Comparison of ENCODE assay signal across 23 cellular contexts in genomic region chr1:92970990-92971689, GRCh38.
"Had no signal": no experiment of that assay in that cellular context is flagged by ENCODE, and none has a peak within 500 bp of the region (broad histone marks: within the 10 kb centered on the region; RNA-seq: fewer than 3 reads in every experiment).

No MANE protein-coding gene starts in this region.

- H3K4me1 ChIP-seq: body of pancreas, prostate gland, right lobe of liver had no signal

- ATAC-seq: activated T-cell treated with anti-CD3 and anti-CD28 coated beads, Interleukin-2, amount 50 U/mL, for 4 hours; body of pancreas; foreskin keratinocyte; left colon; right lobe of liver; upper lobe of right lung had no signal

- DNase-seq: activated CD4-positive, alpha-beta memory T cell treated with anti-CD3 and anti-CD28 coated beads for 36 hours; activated CD4-positive, alpha-beta T cell treated with anti-CD3 and anti-CD28 coated beads for 1 hour; activated gamma-delta T cell treated with Interleukin-2 at 50 U/mL for 16 hours; activated T-cell treated with anti-CD3 and anti-CD28 coated beads, Interleukin-2, amount 50 U/mL, for 4 hours; amniotic stem cell; body of pancreas; effector CD4-positive, alpha-beta T cell; foreskin keratinocyte; left colon; midbrain; right lobe of liver; stimulated activated CD4-positive, alpha-beta T cell treated with anti-CD3 and anti-CD28 coated beads, Interleukin-4, amount 100 ng/mL, for 4 hours; stimulated activated CD8-positive, alpha-beta memory T cell treated with anti-CD3 and anti-CD28 coated beads, Interleukin-4, amount 100 ng/mL, for 48 hours; stomach; SW 1271; upper lobe of right lung had no signal

- H3K36me3 ChIP-seq: prostate gland, right lobe of liver, stomach, thoracic aorta, upper lobe of right lung had no signal

- H3K27ac Mint-ChIP-seq: activated naive CD8-positive, alpha-beta T cell had no signal

- H3K4me3 ChIP-seq: body of pancreas, coronary artery, prostate gland, right lobe of liver, smooth muscle cell, stomach, thoracic aorta, upper lobe of right lung had no signal

- H3K9me3 Mint-ChIP-seq: activated CD4-positive, alpha-beta memory T cell treated with anti-CD3 and anti-CD28 coated beads for 36 hours; activated T-cell treated with anti-CD3 and anti-CD28 coated beads, Interleukin-2, amount 50 U/mL, for 4 hours; central memory CD8-positive, alpha-beta T cell; neural crest cell had no signal

- H3K27me3 Mint-ChIP-seq: activated CD4-positive, alpha-beta memory T cell treated with anti-CD3 and anti-CD28 coated beads for 36 hours; activated naive CD8-positive, alpha-beta T cell; central memory CD8-positive, alpha-beta T cell had no signal

- H3K9me3 ChIP-seq: body of pancreas, prostate gland, right lobe of liver, stomach, thoracic aorta, upper lobe of right lung had no signal

- H3K4me3 Mint-ChIP-seq: activated CD4-positive, alpha-beta memory T cell treated with anti-CD3 and anti-CD28 coated beads for 36 hours; activated naive CD8-positive, alpha-beta T cell; activated T-cell treated with anti-CD3 and anti-CD28 coated beads, Interleukin-2, amount 50 U/mL, for 4 hours; central memory CD8-positive, alpha-beta T cell; neural crest cell had no signal

- H3K36me3 Mint-ChIP-seq: activated CD4-positive, alpha-beta memory T cell treated with anti-CD3 and anti-CD28 coated beads for 36 hours; activated naive CD8-positive, alpha-beta T cell had no signal

- H3K27ac ChIP-seq: body of pancreas, coronary artery, foreskin keratinocyte, prostate gland, right lobe of liver, stomach, thoracic aorta, upper lobe of right lung had no signal

- H3K4me1 Mint-ChIP-seq: neural crest cell had no signal

- H3K27me3 ChIP-seq: body of pancreas, foreskin keratinocyte, right lobe of liver, stomach, upper lobe of right lung had no signal
